Comparison of ENCODE assay signal across 9 cellular contexts in the genomic region with DNA sequence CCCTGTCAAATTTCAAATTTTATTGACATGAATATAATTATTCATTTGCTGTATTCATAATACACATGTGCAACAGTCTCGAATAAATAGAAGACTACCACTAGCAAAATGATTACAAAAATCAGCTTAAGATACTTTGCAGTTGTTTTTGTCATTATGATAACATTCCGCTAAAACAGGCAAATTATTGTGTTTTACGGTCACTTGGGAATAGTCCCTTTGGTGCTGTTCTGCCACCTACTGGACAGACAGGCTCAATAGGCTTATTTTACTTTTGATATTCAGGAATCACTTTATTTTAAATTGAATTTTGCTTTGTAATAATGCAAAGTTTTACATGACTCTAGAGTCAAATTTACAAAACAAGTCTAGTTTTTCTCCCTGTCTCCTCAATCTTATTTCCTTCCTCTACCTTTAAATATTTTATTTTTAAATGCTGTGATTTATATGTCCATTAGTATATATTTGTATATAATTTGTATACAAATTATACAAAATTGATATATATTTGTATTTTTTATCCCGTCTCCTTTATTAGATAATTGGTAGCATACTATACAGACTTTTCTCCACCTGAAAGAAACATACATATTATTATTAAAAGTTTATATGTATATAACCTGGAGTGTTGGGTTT.
DNase-seq lines count a peak whose midpoint lies in the region; ATAC-seq and FAIRE-seq lines count a peak whose summit lies in the region.
"Had no signal": no experiment of that assay in that cellular context is flagged by ENCODE, and none has a peak within 500 bp of the region (broad histone marks: within the 10 kb centered on the region; RNA-seq: fewer than 3 reads in every experiment).

No MANE protein-coding gene starts in this region.

- H3K4me1 ChIP-seq in mesendoderm (ENCODE audit: control insufficient read depth, low read depth, low read length): no peaks in the 10 kb centered on the region

- H3K56ac ChIP-seq in mesendoderm (ENCODE audit: low read length): no peak overlapping the region

- H4K8ac ChIP-seq in mesendoderm (ENCODE audit: low read depth, low read length): no peak overlapping the region

- no peak overlapping the region for H4K5ac ChIP-seq in mesendoderm (ENCODE audit: low read length)

- H2BK5ac ChIP-seq in mesendoderm (ENCODE audit: low read length): no peak overlapping the region

- H2AK5ac ChIP-seq in mesendoderm (ENCODE audit: low read length): no peak overlapping the region

- no peak for ATAC-seq in GM18519 (IDR thresholded peaks at IDR 0.05; ENCODE audit: low FRiP score, unreplicated experiment)

- no peak overlapping the region for H3K4ac ChIP-seq in mesendoderm (ENCODE audit: low read depth, low read length)

- no peak overlapping the region for H2BK120ac ChIP-seq in mesendoderm (ENCODE audit: low read depth, low read length)

- no peak overlapping the region for H3K4me3 ChIP-seq in mesendoderm (ENCODE audit: low read length)

- FAIRE-seq in A204.1 (lab: Jason Lieb, UNC): peak; percentile 99

- H3K27ac ChIP-seq in mesendoderm (ENCODE audit: low read depth, low read length): no peak overlapping the region
- H3K27ac ChIP-seq: epithelial cell of prostate had no signal

- H3K4me2 ChIP-seq in mesendoderm (ENCODE audit: low read length): no peak overlapping the region

- no peaks in the 10 kb centered on the region for H3K36me3 ChIP-seq in mesendoderm (ENCODE audit: control insufficient read depth, insufficient read depth, low read length)

- H3K79me1 ChIP-seq in mesendoderm (ENCODE audit: low read length): no peaks in the 10 kb centered on the region

- H3K18ac ChIP-seq in mesendoderm (ENCODE audit: low read length): no peak overlapping the region

- no peak overlapping the region for H3K23ac ChIP-seq in mesendoderm (ENCODE audit: low read length)

- no peaks in the 10 kb centered on the region for H3K27me3 ChIP-seq in mesendoderm (ENCODE audit: insufficient read depth, low read length, poor library complexity)

- in situ Hi-C loops in G401 (cut with HindIII; ENCODE audit: low sequenced_read_pairs): loop anchor here (25.0 kb wide), 2 partner anchors 112 to 287 kb away; no protein-coding TSS in a partner anchor

- no CpG with 5 or more reads among the region's 4 CpGs for WGBS in mesendoderm (ENCODE audit: extremely low coverage, insufficient coverage, low lambda C conversion rate)

- no peak overlapping the region for H2BK15ac ChIP-seq in mesendoderm (replicated peaks; ENCODE audit: low read depth)

- no peak overlapping the region for H3K9ac ChIP-seq in mesendoderm (ENCODE audit: low read length)

- DNase-seq in G401 (ENCODE audit: low spot score) (peak; percentile 76), NCI-H2196 treated with DMSO at 0.1 percent for 48 hours (lab: John Stamatoyannopoulos, UW; ENCODE audit: unreplicated experiment) (peak; percentile 20), cerebellar cortex (ENCODE audit: low spot score) (peak; percentile 75), mesendoderm (peak; percentile 48), COLO829 (ENCODE audit: low spot score) (no peak)
- DNase-seq in activated T-cell treated with anti-CD3 and anti-CD28 coated beads, Interleukin-2, amount 50 U/mL, for 48 hours: no peak

- no peaks in the 10 kb centered on the region for H3K79me2 ChIP-seq in mesendoderm (ENCODE audit: control insufficient read depth, insufficient read depth, low read length)

Comparison
In these comparisons a context has a peak if more than half of its experiments do, and no peak if none do; other contexts are left out.
1. DNase-seq: peak in G401 (single experiment), NCI-H2196 treated with DMSO at 0.1 percent for 48 hours (single experiment), cerebellar cortex (single experiment) and mesendoderm (single experiment); none in COLO829 (single experiment) and activated T-cell treated with anti-CD3 and anti-CD28 coated beads, Interleukin-2, amount 50 U/mL, for 48 hours (0 of 2).